In genomic region chr7:81608748-81609382, GRCh38 we compare ENCODE assay signal across 25 cellular contexts.
DNase-seq lines count a peak whose midpoint lies in the region; ATAC-seq and TF ChIP-seq lines count a peak whose summit lies in the region.
"Had no signal": no experiment of that assay in that cellular context is flagged by ENCODE, and none has a peak within 500 bp of the region (broad histone marks: within the 10 kb centered on the region; RNA-seq: fewer than 3 reads in every experiment).

No MANE protein-coding gene starts in this region.

- TF ChIP-seq CTCF in RWPE2 (IDR thresholded peaks at IDR 0.05; ENCODE audit: poor library complexity, severe bottlenecking) (no peak), fibroblast of mammary gland (conservative IDR thresholded peaks at IDR 0.05; ENCODE audit: control insufficient read depth, insufficient read depth, low read depth, low read length) (no peak)

- no peaks in the 10 kb centered on the region for H3K36me3 Mint-ChIP-seq in activated T-helper 17 cell treated with anti-CD3 and anti-CD28 coated beads, Interleukin-2, amount 50 U/mL, for 72 hours (ENCODE audit: low read depth)
- H3K36me3 Mint-ChIP-seq: activated naive CD8-positive, alpha-beta T cell; CD4-positive, alpha-beta memory T cell; neural progenitor cell; stimulated activated naive B cell treated with anti-CD40 and anti-IgM and Interleukin-4, amounts not matched to agents 10 μg/mL and 1 μg/mL and 100 μg/mL, for 72 hours had no signal

- no peaks in the 10 kb centered on the region for H3K9me3 ChIP-seq in RWPE2 (ENCODE audit: severe bottlenecking)
- H3K9me3 ChIP-seq: colonic mucosa, prostate gland, testis, vagina had no signal

- peaks cover 6% of the 10 kb centered on the region for H3K4me1 ChIP-seq in RWPE2 (ENCODE audit: insufficient read depth, poor library complexity, severe bottlenecking)
- H3K4me1 ChIP-seq: colonic mucosa, neural progenitor cell, prostate gland, testis, vagina had no signal

- no peaks in the 10 kb centered on the region for H3K36me3 ChIP-seq in RWPE2 (ENCODE audit: low read depth)
- H3K36me3 ChIP-seq: colonic mucosa, neural progenitor cell, prostate gland, vagina had no signal

- no peaks in the 10 kb centered on the region for H3K4me1 Mint-ChIP-seq in activated T-helper 17 cell treated with anti-CD3 and anti-CD28 coated beads, Interleukin-2, amount 50 U/mL, for 72 hours
- H3K4me1 Mint-ChIP-seq: CD4-positive, alpha-beta memory T cell; neural progenitor cell; stimulated activated naive B cell treated with anti-CD40 and anti-IgM and Interleukin-4, amounts not matched to agents 10 μg/mL and 1 μg/mL and 100 μg/mL, for 72 hours had no signal

- peaks cover 6% of the 10 kb centered on the region for H3K9me3 Mint-ChIP-seq in activated T-helper 17 cell treated with anti-CD3 and anti-CD28 coated beads, Interleukin-2, amount 50 U/mL, for 72 hours
- H3K9me3 Mint-ChIP-seq: neural progenitor cell; stimulated activated naive B cell treated with anti-CD40 and anti-IgM and Interleukin-4, amounts not matched to agents 10 μg/mL and 1 μg/mL and 100 μg/mL, for 72 hours; T-helper 1 cell treated with Interleukin-12 subunit alpha and Interleukin-12 subunit beta and Interleukin-4 antibody, amounts not matched to agents 30 μg/mL and 1 μg/mL, for 36 hours had no signal

- H3K27ac Mint-ChIP-seq in activated T-helper 17 cell treated with anti-CD3 and anti-CD28 coated beads, Interleukin-2, amount 50 U/mL, for 72 hours, result no peak overlapping the region
- H3K27ac Mint-ChIP-seq: activated naive CD8-positive, alpha-beta T cell; CD4-positive, alpha-beta memory T cell; neural progenitor cell; stimulated activated naive B cell treated with anti-CD40 and anti-IgM and Interleukin-4, amounts not matched to agents 10 μg/mL and 1 μg/mL and 100 μg/mL, for 72 hours; T-helper 1 cell treated with Interleukin-12 subunit alpha and Interleukin-12 subunit beta and Interleukin-4 antibody, amounts not matched to agents 30 μg/mL and 1 μg/mL, for 36 hours had no signal

- peak; percentile 77 for ATAC-seq in RWPE2 (ENCODE audit: low read depth)
- no peak for ATAC-seq in GM18519 (IDR thresholded peaks at IDR 0.05; ENCODE audit: low FRiP score, unreplicated experiment)
- no peak for ATAC-seq in activated T-helper 17 cell treated with anti-CD3 and anti-CD28 coated beads, Interleukin-2, amount 50 U/mL, for 72 hours (replicated peaks)
- ATAC-seq in activated CD4-positive, CD25-positive, alpha-beta regulatory T cell treated with anti-CD3 and anti-CD28 coated beads, Interleukin-2, amount 50 U/mL, for 24 hours, result no peak
- ATAC-seq: HCT116; Panc1; stimulated activated naive B cell treated with anti-CD40 and anti-IgM and Interleukin-4, amounts not matched to agents 10 μg/mL and 1 μg/mL and 100 μg/mL, for 72 hours had no signal

- H3K27me3 Mint-ChIP-seq in activated T-helper 17 cell treated with anti-CD3 and anti-CD28 coated beads, Interleukin-2, amount 50 U/mL, for 72 hours, result no peaks in the 10 kb centered on the region
- H3K27me3 Mint-ChIP-seq: activated naive CD8-positive, alpha-beta T cell; CD4-positive, alpha-beta memory T cell; stimulated activated naive B cell treated with anti-CD40 and anti-IgM and Interleukin-4, amounts not matched to agents 10 μg/mL and 1 μg/mL and 100 μg/mL, for 72 hours had no signal

- H3K4me3 ChIP-seq in RWPE2 (ENCODE audit: severe bottlenecking), result no peak overlapping the region
- no peak overlapping the region for H3K4me3 ChIP-seq in fibroblast of mammary gland (ENCODE audit: control insufficient read depth, low read depth, low read length)
- H3K4me3 ChIP-seq: colonic mucosa, lung, neural progenitor cell, prostate gland, skin epidermis, testis, vagina had no signal

- H3K27ac ChIP-seq in RWPE2 (ENCODE audit: poor library complexity, severe bottlenecking), result no peak overlapping the region
- H3K27ac ChIP-seq: colonic mucosa, neural progenitor cell, prostate gland, skin epidermis, testis, vagina had no signal

- peak; percentile 61 for DNase-seq in LHCN-M2 (ENCODE audit: low read depth)
- no peak for DNase-seq in RWPE2 (ENCODE audit: low spot score)
- DNase-seq in fibroblast of mammary gland (ENCODE audit: low read depth), result peak; percentile 82
- DNase-seq in central memory CD4-positive, alpha-beta T cell, result no peak
- DNase-seq: activated CD4-positive, alpha-beta T cell treated with anti-CD3 and anti-CD28 coated beads, Interleukin-2, amount 50 U/mL, for 1 hour; CD4-positive, alpha-beta memory T cell; colonic mucosa; DMS153; GDM1; NCI-H2029; NCI-H345; stimulated activated naive B cell treated with anti-CD40 and anti-IgM and Interleukin-4, amounts not matched to agents 10 μg/mL and 1 μg/mL and 100 μg/mL, for 72 hours; testis had no signal

- H3K27me3 ChIP-seq in RWPE2 (ENCODE audit: insufficient read depth, poor library complexity, severe bottlenecking), result no peaks in the 10 kb centered on the region
- H3K27me3 ChIP-seq: colonic mucosa, neural progenitor cell, testis, vagina had no signal

- H3K4me3 Mint-ChIP-seq in activated T-helper 17 cell treated with anti-CD3 and anti-CD28 coated beads, Interleukin-2, amount 50 U/mL, for 72 hours, result no peak overlapping the region
- H3K4me3 Mint-ChIP-seq: activated naive CD8-positive, alpha-beta T cell; CD4-positive, alpha-beta memory T cell; neural progenitor cell; stimulated activated naive B cell treated with anti-CD40 and anti-IgM and Interleukin-4, amounts not matched to agents 10 μg/mL and 1 μg/mL and 100 μg/mL, for 72 hours; T-helper 1 cell treated with Interleukin-12 subunit alpha and Interleukin-12 subunit beta and Interleukin-4 antibody, amounts not matched to agents 30 μg/mL and 1 μg/mL, for 36 hours had no signal

Comparison
In these comparisons a context has a peak if more than half of its experiments do, and no peak if none do; other contexts are left out.
1. DNase-seq: peak in LHCN-M2 (single experiment) and fibroblast of mammary gland (single experiment); none in RWPE2 (single experiment) and central memory CD4-positive, alpha-beta T cell (single experiment).